ENCODE assay signal across 31 cellular contexts in the genomic region with DNA sequence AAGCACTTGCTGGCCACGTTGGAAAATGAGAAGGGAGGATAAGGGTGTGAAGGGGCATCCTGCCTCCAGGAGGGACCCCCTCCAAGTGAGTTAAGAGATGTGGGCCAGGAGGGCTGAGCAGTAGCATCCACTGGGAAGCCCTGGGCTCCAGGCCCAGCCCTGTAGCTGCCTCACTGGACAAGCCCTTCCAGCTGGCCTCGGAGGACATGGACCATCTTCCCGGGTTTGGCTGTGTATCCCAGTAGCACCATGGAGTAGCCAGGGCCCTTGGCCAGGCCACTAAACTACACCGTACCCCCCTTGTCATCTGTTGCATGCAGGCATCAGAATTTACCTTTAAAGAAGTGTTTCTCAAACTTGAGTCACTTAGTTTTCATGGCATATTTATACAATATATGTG. TPM values are rescaled to one million over a fixed set of nuclear protein-coding genes. Genes with fewer than 3 reads are reported as not detected.
"Had no signal": no experiment of that assay in that cellular context is flagged by ENCODE, and none has a peak within 500 bp of the region (broad histone marks: within the 10 kb centered on the region; RNA-seq: fewer than 3 reads in every experiment).

No MANE protein-coding gene starts in this region.

- H3K27ac ChIP-seq: cardiac muscle cell, gastroesophageal sphincter, left lung, pancreas, prostate gland, VCaP had no signal

- H3K36me3 ChIP-seq: cardiac muscle cell, gastroesophageal sphincter, left lung, pancreas, prostate gland had no signal

- H3K9me3 Mint-ChIP-seq: effector memory CD8-positive, alpha-beta T cell had no signal

- ATAC-seq: effector memory CD8-positive, alpha-beta T cell; gastroesophageal sphincter; left lung; naive thymus-derived CD4-positive, alpha-beta T cell; pancreas; stimulated activated naive B cell treated with anti-CD40 and anti-IgM and Interleukin-4, amounts not matched to agents 10 μg/mL and 1 μg/mL and 100 μg/mL, for 72 hours had no signal

- H3K27me3 ChIP-seq: gastroesophageal sphincter, pancreas had no signal

- H3K27ac Mint-ChIP-seq: activated naive CD8-positive, alpha-beta T cell; effector memory CD8-positive, alpha-beta T cell; naive thymus-derived CD4-positive, alpha-beta T cell; stimulated activated naive B cell treated with anti-CD40 and anti-IgM and Interleukin-4, amounts not matched to agents 10 μg/mL and 1 μg/mL and 100 μg/mL, for 72 hours had no signal

- H3K4me3 ChIP-seq: cardiac muscle cell, gastroesophageal sphincter, left lung, pancreas, prostate gland had no signal

- H3K4me3 Mint-ChIP-seq: activated naive CD8-positive, alpha-beta T cell; brain; effector memory CD8-positive, alpha-beta T cell; naive thymus-derived CD4-positive, alpha-beta T cell; stimulated activated naive B cell treated with anti-CD40 and anti-IgM and Interleukin-4, amounts not matched to agents 10 μg/mL and 1 μg/mL and 100 μg/mL, for 72 hours had no signal

- H3K9me3 ChIP-seq: gastroesophageal sphincter, left lung, pancreas, prostate gland had no signal

- H3K4me1 ChIP-seq: prostate gland had no signal

- H3K36me3 Mint-ChIP-seq: activated naive CD8-positive, alpha-beta T cell; brain; naive thymus-derived CD4-positive, alpha-beta T cell; stimulated activated naive B cell treated with anti-CD40 and anti-IgM and Interleukin-4, amounts not matched to agents 10 μg/mL and 1 μg/mL and 100 μg/mL, for 72 hours had no signal

- DNase-seq: activated CD4-positive, alpha-beta T cell treated with anti-CD3 and anti-CD28 coated beads for 4 hours; activated CD4-positive, alpha-beta T cell treated with anti-CD3 and anti-CD28 coated beads, Interleukin-2, amount 50 U/mL, for 4 hours; activated CD8-positive, alpha-beta memory T cell treated with anti-CD3 and anti-CD28 coated beads for 24 hours; activated effector memory CD4-positive, alpha-beta T cell treated with Interleukin-2 at 50 U/mL for 16 hours; activated naive CD4-positive, alpha-beta T cell treated with Interleukin-2 at 50 U/mL for 16 hours; anterior cingulate cortex; cortex of kidney; effector memory CD8-positive, alpha-beta T cell; head of caudate nucleus; kidney glomerular epithelial cell; left lung; midbrain; naive thymus-derived CD4-positive, alpha-beta T cell; pancreas; retina; stimulated activated CD4-positive, alpha-beta T cell treated with anti-CD3 and anti-CD28 coated beads, Interleukin-15, amount 100 ng/mL, for 24 hours; stimulated activated CD4-positive, alpha-beta T cell treated with anti-CD3 and anti-CD28 coated beads, Interleukin-2, amount 100 ng/mL, for 24 hours; stimulated activated naive B cell treated with anti-CD40 and anti-IgM and Interleukin-4, amounts not matched to agents 10 μg/mL and 1 μg/mL and 100 μg/mL, for 72 hours; trophoblast cell had no signal

- FAIRE-seq: pancreas, TTC549, urothelium cell line had no signal

RNA-seq across cellular contexts. Expression of a gene that starts 29.4 kb away (rescaled TPM):
- total RNA-seq: fibroblast of lung; lung microvascular endothelial cell; naive thymus-derived CD4-positive, alpha-beta T cell; T-helper 1 cell treated with Interleukin-12 subunit alpha and Interleukin-12 subunit beta and Interleukin-4 antibody, amounts not matched to agents 30 ng/mL and 1 ng/mL, for 36 hours had no signal
- polyA plus RNA-seq: fibroblast of lung; naive thymus-derived CD4-positive, alpha-beta T cell; neural cell had no signal
